In genomic region chrX:105822138-105823091, GRCh38 we compare ENCODE assay signal across 13 cellular contexts. TPM values are rescaled to one million over a fixed set of nuclear protein-coding genes. Genes with fewer than 3 reads are reported as not detected.
DNase-seq lines count a peak whose midpoint lies in the region; TF ChIP-seq lines count a peak whose summit lies in the region.
"Had no signal": no experiment of that assay in that cellular context is flagged by ENCODE, and none has a peak within 500 bp of the region (broad histone marks: within the 10 kb centered on the region; RNA-seq: fewer than 3 reads in every experiment).

Gene NRK, plus strand, starts transcription at chrX:105822539. Its CDS starts 307 bp downstream, at chrX:105822846.

- H3K36me3 Mint-ChIP-seq in activated CD4-positive, alpha-beta memory T cell treated with anti-CD3 and anti-CD28 coated beads, Interleukin-2, amount 10 ng/mL, durations not matched to agents 7 days and 5 days (ENCODE audit: low read depth) = no peaks in the 10 kb centered on the region

- H3K9me3 ChIP-seq in ectodermal cell (ENCODE audit: control insufficient read depth, low read length) (no peaks in the 10 kb centered on the region), skeletal muscle tissue (ENCODE audit: control insufficient read depth in 3 of 3, low read length in 3 of 3) (no peaks in the 10 kb centered on the region), Peyer's patch (no peaks in the 10 kb centered on the region)

- no peaks in the 10 kb centered on the region for H3K36me3 ChIP-seq in ectodermal cell (ENCODE audit: control insufficient read depth, insufficient read depth, low read length)
- no peaks in the 10 kb centered on the region for H3K36me3 ChIP-seq in skeletal muscle tissue (ENCODE audit: control insufficient read depth in 3 of 3, insufficient read depth in 3 of 3, low read length in 3 of 3)
- H3K36me3 ChIP-seq in Peyer's patch = no peaks in the 10 kb centered on the region

- DNase-seq in HK-2 (ENCODE audit: unreplicated experiment) (peak; percentile 40), kidney glomerular epithelial cell (lab: John Stamatoyannopoulos, UW) (peak; percentile 24), Peyer's patch (no peak), putamen (ENCODE audit: low spot score) (no peak), HPDE6-E6E7 (ENCODE audit: extremely low spot score) (no peak)
- DNase-seq in activated CD4-positive, alpha-beta memory T cell treated with anti-CD3 and anti-CD28 coated beads, Interleukin-2, amount 10 ng/mL, durations not matched to agents 7 days and 5 days = no peak
- DNase-seq: activated B cell treated with CpG ODN at 0.5 μM for 24 hours, DMS153 had no signal

- H3K4me3 Mint-ChIP-seq in activated CD4-positive, alpha-beta memory T cell treated with anti-CD3 and anti-CD28 coated beads, Interleukin-2, amount 10 ng/mL, durations not matched to agents 7 days and 5 days = no peak within 1 kb of the TSS
- H3K4me3 Mint-ChIP-seq: activated B cell treated with CpG ODN at 0.5 μM for 24 hours had no signal

- H3K27me3 ChIP-seq in ectodermal cell (ENCODE audit: control insufficient read depth, insufficient read depth, low read length, poor library complexity, severe bottlenecking) = peaks cover 49% of the 10 kb centered on the region
- peaks cover 3 to 31% (median 8%) of the 10 kb centered on the region in 3 donors for H3K27me3 ChIP-seq in skeletal muscle tissue (ENCODE audit: control insufficient read depth in 3 of 3, insufficient read depth in 3 of 3, low read length in 3 of 3)
- no peaks in the 10 kb centered on the region for H3K27me3 ChIP-seq in Peyer's patch

- H3K4me1 ChIP-seq in ectodermal cell (ENCODE audit: control insufficient read depth, insufficient read depth, low read length) (no peaks in the 10 kb centered on the region), skeletal muscle tissue (ENCODE audit: control insufficient read depth in 3 of 3, insufficient read depth in 3 of 3, low read length in 3 of 3) (peaks cover 0 to 5% (median 2%) of the 10 kb centered on the region in 3 donors), Peyer's patch (no peaks in the 10 kb centered on the region)

- H3K27me3 Mint-ChIP-seq in activated CD4-positive, alpha-beta memory T cell treated with anti-CD3 and anti-CD28 coated beads, Interleukin-2, amount 10 ng/mL, durations not matched to agents 7 days and 5 days = peaks cover 12% of the 10 kb centered on the region
- H3K27me3 Mint-ChIP-seq: activated B cell treated with CpG ODN at 0.5 μM for 24 hours had no signal

- peak within 1 kb of the TSS in 1 of 3 donors; percentile 23 for H3K9ac ChIP-seq in skeletal muscle tissue (ENCODE audit: low read depth in 1 of 3, low read length in 3 of 3)

- WGBS in ectodermal cell, 2 experiments = 0 to 1% methylated on average over 72 to 76 of the region's 76 CpGs

- no peak for TF ChIP-seq POLR2A in Peyer's patch (IDR thresholded peaks at IDR 0.05)

- H3K27ac Mint-ChIP-seq in activated CD4-positive, alpha-beta memory T cell treated with anti-CD3 and anti-CD28 coated beads, Interleukin-2, amount 10 ng/mL, durations not matched to agents 7 days and 5 days = no peak within 1 kb of the TSS
- H3K27ac Mint-ChIP-seq: activated B cell treated with CpG ODN at 0.5 μM for 24 hours had no signal

- H3K4me3 ChIP-seq in ectodermal cell (ENCODE audit: insufficient read depth, low read depth, low read length) = peak within 1 kb of the TSS; percentile 23
- peak within 1 kb of the TSS; percentile 41 to 65 (median 58) for H3K4me3 ChIP-seq in skeletal muscle tissue (ENCODE audit: low read length in 3 of 3)
- H3K4me3 ChIP-seq in Peyer's patch = peak within 1 kb of the TSS in 1 of 4 donors; percentile 14
- H3K4me3 ChIP-seq: lung had no signal

- POLR2A ChIA-PET in activated CD4-positive, alpha-beta memory T cell treated with anti-CD3 and anti-CD28 coated beads, Interleukin-2, amount 10 ng/mL, durations not matched to agents 7 days and 5 days (lab: Charles Lee) = no interaction called here

- no peaks in the 10 kb centered on the region for H3K4me1 Mint-ChIP-seq in activated CD4-positive, alpha-beta memory T cell treated with anti-CD3 and anti-CD28 coated beads, Interleukin-2, amount 10 ng/mL, durations not matched to agents 7 days and 5 days
- H3K4me1 Mint-ChIP-seq: activated B cell treated with CpG ODN at 0.5 μM for 24 hours had no signal

- no peak within 1 kb of the TSS for H3K27ac ChIP-seq in ectodermal cell (ENCODE audit: insufficient read depth, low read depth, low read length, poor library complexity, severe bottlenecking)
- no peak within 1 kb of the TSS for H3K27ac ChIP-seq in skeletal muscle tissue (ENCODE audit: low read depth, low read length)
- H3K27ac ChIP-seq in Peyer's patch = no peak within 1 kb of the TSS

- no peak for TF ChIP-seq CTCF in Peyer's patch (IDR thresholded peaks at IDR 0.05)

- CTCF ChIA-PET in activated CD4-positive, alpha-beta memory T cell treated with anti-CD3 and anti-CD28 coated beads, Interleukin-2, amount 10 ng/mL, durations not matched to agents 7 days and 5 days (lab: Charles Lee) = no interaction called here

- no peaks in the 10 kb centered on the region for H3K9me3 Mint-ChIP-seq in activated CD4-positive, alpha-beta memory T cell treated with anti-CD3 and anti-CD28 coated beads, Interleukin-2, amount 10 ng/mL, durations not matched to agents 7 days and 5 days
- H3K9me3 Mint-ChIP-seq: activated B cell treated with CpG ODN at 0.5 μM for 24 hours had no signal

RNA-seq across cellular contexts. Expression of gene NRK, which starts in this region (rescaled TPM):
- not detected for polyA plus RNA-seq in ectodermal cell (2013, experiment 1 of 4)
- polyA plus RNA-seq in ectodermal cell (2013, experiment 2 of 4) = 0.23 TPM
- polyA plus RNA-seq in ectodermal cell (2013, experiment 3 of 4) = 0.27 TPM
- polyA plus RNA-seq in ectodermal cell (2013, experiment 4 of 4) = 0.24 TPM
- 134 TPM for total RNA-seq in skeletal muscle tissue
- total RNA-seq in activated CD4-positive, alpha-beta memory T cell treated with anti-CD3 and anti-CD28 coated beads, Interleukin-2, amount 10 ng/mL, durations not matched to agents 7 days and 5 days = not detected
- total RNA-seq in Peyer's patch = 1 to 10 TPM in 1 of 4 donors, under 1 TPM in 1, not detected in 2; 0.53 to 1.7 TPM
- total RNA-seq: activated B cell treated with CpG ODN at 0.5 μM for 24 hours, bronchial epithelial cell, LHCN-M2 had no signal

Comparison
In these comparisons a context has a peak if more than half of its experiments do, and no peak if none do; other contexts are left out.
1. RNA of gene NRK (total RNA-seq): 134 TPM in skeletal muscle tissue (single experiment); 0.53 to 1.7 TPM in Peyer's patch and not detected in activated CD4-positive, alpha-beta memory T cell treated with anti-CD3 and anti-CD28 coated beads, Interleukin-2, amount 10 ng/mL, durations not matched to agents 7 days and 5 days; every median in the first group is over 10 times any median in the second.
2. DNase-seq: peak in HK-2 (single experiment) and kidney glomerular epithelial cell (single experiment); none in activated CD4-positive, alpha-beta memory T cell treated with anti-CD3 and anti-CD28 coated beads, Interleukin-2, amount 10 ng/mL, durations not matched to agents 7 days and 5 days (single experiment), Peyer's patch (0 of 3), putamen (single experiment) and HPDE6-E6E7 (single experiment).